In the genomic region with DNA sequence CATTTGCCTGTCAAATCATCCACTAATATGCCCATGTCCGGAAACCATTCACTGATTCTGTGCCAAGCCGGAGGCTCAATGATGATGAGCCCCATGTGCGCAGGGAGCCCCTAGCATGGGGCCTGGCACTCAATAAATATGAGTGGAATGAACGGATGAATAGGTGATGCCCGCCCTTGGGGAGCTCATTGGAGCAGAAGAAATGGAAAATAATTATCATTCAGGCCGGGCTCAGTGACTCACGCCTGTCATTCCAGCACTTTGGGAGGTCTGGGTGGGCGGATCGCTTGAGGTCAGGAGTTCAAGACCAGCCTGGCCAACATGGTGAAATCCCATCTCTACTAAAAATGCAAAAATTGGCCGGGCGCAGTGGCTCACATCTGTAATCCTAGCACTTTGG, we compare ENCODE assay signal across 12 cellular contexts. TPM values are rescaled to one million over a fixed set of nuclear protein-coding genes. Genes with fewer than 3 reads are reported as not detected.
DNase-seq lines count a peak whose midpoint lies in the region; ATAC-seq, FAIRE-seq and TF ChIP-seq lines count a peak whose summit lies in the region.
"Had no signal": no experiment of that assay in that cellular context is flagged by ENCODE, and none has a peak within 500 bp of the region (broad histone marks: within the 10 kb centered on the region; RNA-seq: fewer than 3 reads in every experiment).

No MANE protein-coding gene starts in this region.

- H3K4me1 ChIP-seq in HCT116 (ENCODE audit: control insufficient read depth in 1 of 2, insufficient read depth in 2 of 2, low read length in 2 of 2), result peaks cover 13 to 19% of the 10 kb centered on the region in 2 experiments
- peaks cover 8 to 30% of the 10 kb centered on the region in 2 donors for H3K4me1 ChIP-seq in adrenal gland (replicated peaks in 1 of 2)
- H3K4me1 ChIP-seq in HepG2 (ENCODE audit: insufficient read depth, low read length), result peaks cover 25% of the 10 kb centered on the region

- TF ChIP-seq RAD21 in HCT116 (IDR thresholded peaks at IDR 0.05; ENCODE audit: low read depth) (no peak), HepG2 (CRISPR knock-in tag; IDR thresholded peaks at IDR 0.05) (no peak)

- TF ChIP-seq POLR2A in HCT116 (IDR thresholded peaks at IDR 0.05; ENCODE audit: borderline replicate concordance, extremely low read depth, insufficient read depth, insufficient read length), result no peak
- no peak for TF ChIP-seq POLR2A in adrenal gland (IDR thresholded peaks at IDR 0.05)
- no peak for TF ChIP-seq POLR2A in HepG2 (IDR thresholded peaks at IDR 0.05; ENCODE audit: insufficient read depth in 1 of 2, low read depth in 2 of 2, low read length in 2 of 2)

- H3K79me2 ChIP-seq in HCT116 (ENCODE audit: insufficient read depth, low read length) (no peaks in the 10 kb centered on the region), HepG2 (ENCODE audit: insufficient read depth, low read length) (no peaks in the 10 kb centered on the region)

- no peaks in the 10 kb centered on the region for H3K9me3 ChIP-seq in HCT116 (ENCODE audit: control insufficient read depth in 1 of 2, insufficient read depth in 1 of 2, low read depth in 1 of 2, low read length in 2 of 2)
- no peaks in the 10 kb centered on the region for H3K9me3 ChIP-seq in adrenal gland (replicated peaks in 1 of 3)
- H3K9me3 ChIP-seq in HepG2 (ENCODE audit: low read length), result no peaks in the 10 kb centered on the region

- TF ChIP-seq CTCF in AG10803 (conservative IDR thresholded peaks at IDR 0.05; ENCODE audit: low read length), result no peak
- TF ChIP-seq CTCF in HCT116 (IDR thresholded peaks at IDR 0.05 in 2 of 3, conservative IDR thresholded peaks at IDR 0.05 in 1 of 3; ENCODE audit: borderline replicate concordance in 1 of 3, insufficient read depth in 1 of 3, low read depth in 2 of 3, low read length in 2 of 3), result no peak
- no peak for TF ChIP-seq CTCF in adrenal gland (IDR thresholded peaks at IDR 0.05)
- TF ChIP-seq CTCF in HepG2 (CRISPR knock-in tag; IDR thresholded peaks at IDR 0.05), result no peak

- H3K27me3 ChIP-seq in HCT116 (ENCODE audit: insufficient read depth, low read length) (no peaks in the 10 kb centered on the region), adrenal gland (no peaks in the 10 kb centered on the region), HepG2 (ENCODE audit: control insufficient read depth in 1 of 2, insufficient read depth in 2 of 2, low read length in 2 of 2) (no peaks in the 10 kb centered on the region)

- H3K9me2 ChIP-seq in HCT116 (ENCODE audit: insufficient read depth), result no peaks in the 10 kb centered on the region

- POLR2A ChIA-PET in HCT116 (lab: Charles Lee) (no interaction called here), HepG2 (lab: Yijun Ruan, JAX) (interaction anchor here (1.0 kb wide), 1 partner anchor 16 kb away, joined by 4 read pairs; no protein-coding TSS in a partner anchor)

- ATAC-seq in HCT116 (peak; percentile 9; the same call in 1 of the 2 replicates), HepG2 (no peak)

- WGBS in adrenal gland, 4 donors, result 61 to 75% (median 66%) methylated on average over 11 of the region's 11 CpGs
- WGBS in HepG2 (ENCODE audit: low lambda C conversion rate), result 94% methylated on average over 11 of the region's 11 CpGs

- TF ChIP-seq EP300 in HepG2 (IDR thresholded peaks at IDR 0.05; ENCODE audit: low read depth in 2 of 2, low read length in 2 of 2) (no peak), HepG2 (CRISPR knock-in tag; IDR thresholded peaks at IDR 0.05; ENCODE audit: borderline replicate concordance) (no peak)

- FAIRE-seq in HepG2 (lab: Jason Lieb, UNC), result no peak
- FAIRE-seq: keratinocyte had no signal

- H4K20me1 ChIP-seq in HCT116 (ENCODE audit: insufficient read depth), result no peaks in the 10 kb centered on the region
- H4K20me1 ChIP-seq in HepG2 (ENCODE audit: insufficient read depth, low read length), result no peaks in the 10 kb centered on the region

- CTCF ChIA-PET in HCT116 (lab: Charles Lee), result no interaction called here
- CTCF ChIA-PET in HepG2 (lab: Yijun Ruan, JAX; ENCODE audit: low intra/inter-chr PET ratio, low total read pairs), result no interaction called here

- BruUV-seq in HCT116 (replicated peaks; lab: Mats Ljungman, UMichigan), result no TSS peak
- no TSS peak for BruUV-seq in HepG2 (replicated peaks; lab: Mats Ljungman, UMichigan)

- H3K4me2 ChIP-seq in HCT116 (ENCODE audit: low read length) (peak overlapping the region; percentile 51; the same call in 1 of the 2 replicates), HepG2 (ENCODE audit: low read depth, low read length) (no peak overlapping the region)

- RAD21 ChIA-PET in HCT116 (lab: Charles Lee; ENCODE audit: low non-redundant PET in 1 of 2, low total read pairs in 2 of 2, uncharacterized antibody in 2 of 2, unreplicated experiment in 2 of 2), result no interaction called here

- peak; percentile 57 for DNase-seq in AG10803 (ENCODE audit: low read depth)
- DNase-seq in HCT116 (ENCODE audit: low read depth, low spot score), result no peak
- peak in 6 of 7 donors; percentile 50 to 84 (median 68) for DNase-seq in adrenal gland
- DNase-seq in kidney glomerular epithelial cell (lab: John Stamatoyannopoulos, UW), result peak; percentile 35
- DNase-seq in Kasumi-1 (lab: John Stamatoyannopoulos, UW), result no peak
- no peak for DNase-seq in central memory CD4-positive, alpha-beta T cell
- DNase-seq in GDM1 (lab: John Stamatoyannopoulos, UW), result no peak
- DNase-seq in HepG2 (ENCODE audit: low spot score), result no peak
- DNase-seq: anterior cingulate cortex, NCI-H1105 treated with DMSO at 0.1 percent for 48 hours, NCI-H446 had no signal

- H2AFZ ChIP-seq in HCT116 (ENCODE audit: low read depth, low read length, poor library complexity, severe bottlenecking), result no peak overlapping the region
- no peak overlapping the region for H2AFZ ChIP-seq in HepG2 (ENCODE audit: low read length)

- H3K9ac ChIP-seq in HCT116 (ENCODE audit: low read length) (no peak overlapping the region), HepG2 (ENCODE audit: insufficient read depth, low read depth, low read length) (no peak overlapping the region)

- peaks cover 0 to 25% of the 10 kb centered on the region in 2 experiments; a peak in 2 of 4 replicates for H3K36me3 ChIP-seq in HCT116 (ENCODE audit: control insufficient read depth in 1 of 2, insufficient read depth in 2 of 2, low read length in 2 of 2)
- H3K36me3 ChIP-seq in adrenal gland (replicated peaks in 1 of 2), result peaks cover 0 to 38% of the 10 kb centered on the region in 2 donors
- H3K36me3 ChIP-seq in HepG2 (replicated peaks in 1 of 2; ENCODE audit: control insufficient read depth in 1 of 2, insufficient read depth in 2 of 2, low read length in 2 of 2), result peaks cover 3 to 15% of the 10 kb centered on the region in 2 experiments; a peak in 3 of 5 replicates

- intact Hi-C loops in HCT116 (cut with micrococcal nuclease) (no loop called here), adrenal gland (cut with DNase I) (no loop called here), HepG2 (cut with micrococcal nuclease; ENCODE audit: unreplicated experiment) (no loop called here)

- in situ Hi-C loops in HepG2 (cut with HindIII; ENCODE audit: extremely low pct_ligation_motif_present, low pct_unique_long_range_greater_than_20kb), result no loop called here

- H3K4me3 ChIP-seq in AG10803 (ENCODE audit: low read length) (no peak overlapping the region), HCT116 (replicated peaks in 1 of 2; ENCODE audit: low read depth in 1 of 2, low read length in 2 of 2) (no peak overlapping the region), adrenal gland (no peak overlapping the region), HepG2 (replicated peaks in 1 of 3; ENCODE audit: insufficient read depth in 1 of 3, low read depth in 2 of 3, low read length in 3 of 3) (no peak overlapping the region)

- no peak overlapping the region for H3K27ac ChIP-seq in HCT116 (ENCODE audit: low read depth, low read length)
- peak overlapping the region in 3 of 5 donors; percentile 67 to 91 (median 85) for H3K27ac ChIP-seq in adrenal gland
- H3K27ac ChIP-seq in HepG2 (ENCODE audit: extremely low read length, insufficient read depth, low read length), result no peak overlapping the region

RNA-seq across cellular contexts. Expression of a gene that starts 11.0 kb away (rescaled TPM):
- total RNA-seq in HCT116 (2021; ENCODE audit: unreplicated experiment) (42.9 TPM), adrenal gland (100 to 1,000 TPM; 123 to 575 (median 247) TPM), HepG2 (2016; rRNA removed; fragmentation: Illumina TruSeq; extraction: Trizol) (14.9 and 23.1 TPM in 2 replicates)
- polyA plus RNA-seq in HCT116 (2012), result 42.5 and 44.2 TPM in 2 replicates
- polyA plus RNA-seq in adrenal gland (100 to 1,000 TPM; 187 to 225 (median 224) TPM), HepG2 (2011; rRNA removed) (26.4 and 41.1 TPM in 2 replicates)
- total RNA-seq in HepG2 (2016; cell fraction: cytosol; rRNA removed; fragmentation: Illumina TruSeq; extraction: Trizol; ENCODE audit: low read depth), result 18.8 and 23.7 TPM in 2 replicates
- total RNA-seq in HepG2 (2016; cell fraction: insoluble cytoplasmic fraction; rRNA removed; fragmentation: Illumina TruSeq; extraction: Trizol), result 9.2 and 24.2 TPM in 2 replicates
- 29.8 and 37.0 TPM in 2 replicates for total RNA-seq in HepG2 (2016; cell fraction: membrane; rRNA removed; fragmentation: Illumina TruSeq; extraction: Trizol)
- total RNA-seq in HepG2 (2016; cell fraction: nucleus; rRNA removed; fragmentation: Illumina TruSeq; extraction: Trizol), result 16.7 and 24.5 TPM in 2 replicates
- polyA plus RNA-seq in HepG2 (2011; cell fraction: cytosol; rRNA removed), result 34.8 and 35.2 TPM in 2 replicates
- 33.3 and 35.1 TPM in 2 replicates for polyA plus RNA-seq in HepG2 (2011; cell fraction: nucleus; rRNA removed)
- 22.8 and 42.0 TPM in 2 replicates for polyA plus RNA-seq in HepG2 (2012)
- 39.1 and 46.7 TPM in 2 replicates for polyA plus RNA-seq in HepG2 (2016; cell fraction: cytosol; fragmentation: Illumina TruSeq; extraction: Trizol; ENCODE audit: low read depth)
- 17.9 and 21.5 TPM in 2 replicates for polyA plus RNA-seq in HepG2 (2016; cell fraction: insoluble cytoplasmic fraction; fragmentation: Illumina TruSeq; extraction: Trizol; ENCODE audit: low read depth)
- 52.8 and 61.8 TPM in 2 replicates for polyA plus RNA-seq in HepG2 (2016; cell fraction: membrane; fragmentation: Illumina TruSeq; extraction: Trizol; ENCODE audit: low read depth)
- 57.7 and 58.2 TPM in 2 replicates for polyA plus RNA-seq in HepG2 (2016; cell fraction: nucleus; fragmentation: Illumina TruSeq; extraction: Trizol; ENCODE audit: insufficient read depth, low read depth)
- polyA minus RNA-seq in HepG2 (2011; rRNA and poly(A)+ RNA removed; ENCODE audit: low replicate concordance), result 49.6 and 101 TPM in 2 replicates
- polyA minus RNA-seq in HepG2 (2011; cell fraction: cytosol; rRNA and poly(A)+ RNA removed), result 17.8 and 22.2 TPM in 2 replicates
- polyA minus RNA-seq in HepG2 (2011; cell fraction: nucleus; rRNA and poly(A)+ RNA removed), result 12.7 and 13.4 TPM in 2 replicates

RNA-seq across cellular contexts. Expression of a gene that starts 25.1 kb away (rescaled TPM):
- total RNA-seq in HCT116 (2021; ENCODE audit: unreplicated experiment), result 120 TPM
- 90.7 and 111 TPM in 2 replicates for polyA plus RNA-seq in HCT116 (2012)
- total RNA-seq in adrenal gland, result 1,000 to 10,000 TPM in 1 of 8 donors, 100 to 1,000 TPM in 7; 268 to 1,301 (median 582) TPM
- 100 to 1,000 TPM; 442 to 981 (median 731) TPM for polyA plus RNA-seq in adrenal gland
- 115 and 266 TPM in 2 replicates for total RNA-seq in HepG2 (2016; rRNA removed; fragmentation: Illumina TruSeq; extraction: Trizol)
- total RNA-seq in HepG2 (2016; cell fraction: cytosol; rRNA removed; fragmentation: Illumina TruSeq; extraction: Trizol; ENCODE audit: low read depth), result 43.6 and 47.9 TPM in 2 replicates
- 95.7 and 270 TPM in 2 replicates for total RNA-seq in HepG2 (2016; cell fraction: insoluble cytoplasmic fraction; rRNA removed; fragmentation: Illumina TruSeq; extraction: Trizol)
- total RNA-seq in HepG2 (2016; cell fraction: membrane; rRNA removed; fragmentation: Illumina TruSeq; extraction: Trizol), result 55.5 and 56.9 TPM in 2 replicates
- total RNA-seq in HepG2 (2016; cell fraction: nucleus; rRNA removed; fragmentation: Illumina TruSeq; extraction: Trizol), result 260 and 301 TPM in 2 replicates
- polyA plus RNA-seq in HepG2 (2011; rRNA removed), result 145 and 208 TPM in 2 replicates
- 143 and 190 TPM in 2 replicates for polyA plus RNA-seq in HepG2 (2011; cell fraction: cytosol; rRNA removed)
- polyA plus RNA-seq in HepG2 (2011; cell fraction: nucleus; rRNA removed), result 1,024 and 1,039 TPM in 2 replicates
- 325 and 360 TPM in 2 replicates for polyA plus RNA-seq in HepG2 (2012)
- polyA plus RNA-seq in HepG2 (2016; cell fraction: cytosol; fragmentation: Illumina TruSeq; extraction: Trizol; ENCODE audit: low read depth), result 22.8 and 25.4 TPM in 2 replicates
- polyA plus RNA-seq in HepG2 (2016; cell fraction: insoluble cytoplasmic fraction; fragmentation: Illumina TruSeq; extraction: Trizol; ENCODE audit: low read depth), result 63.7 and 80.6 TPM in 2 replicates
- polyA plus RNA-seq in HepG2 (2016; cell fraction: membrane; fragmentation: Illumina TruSeq; extraction: Trizol; ENCODE audit: low read depth), result 25.4 and 30.4 TPM in 2 replicates
- 367 and 407 TPM in 2 replicates for polyA plus RNA-seq in HepG2 (2016; cell fraction: nucleus; fragmentation: Illumina TruSeq; extraction: Trizol; ENCODE audit: insufficient read depth, low read depth)
- polyA minus RNA-seq in HepG2 (2011; rRNA and poly(A)+ RNA removed; ENCODE audit: low replicate concordance), result 85.0 and 445 TPM in 2 replicates
- 256 and 348 TPM in 2 replicates for polyA minus RNA-seq in HepG2 (2011; cell fraction: cytosol; rRNA and poly(A)+ RNA removed)
- polyA minus RNA-seq in HepG2 (2011; cell fraction: nucleus; rRNA and poly(A)+ RNA removed), result 174 and 240 TPM in 2 replicates

Comparison
In these comparisons a context has a peak if more than half of its experiments do, and no peak if none do; other contexts are left out.
1. DNase-seq: peak in AG10803 (single experiment), adrenal gland (6 of 7) and kidney glomerular epithelial cell (single experiment); none in HCT116 (single experiment), Kasumi-1 (0 of 2), central memory CD4-positive, alpha-beta T cell (single experiment), GDM1 (single experiment) and HepG2 (single experiment).
2. H3K27ac ChIP-seq: peak in adrenal gland (3 of 5); none in HCT116 (single experiment) and HepG2 (single experiment).